ENCODE assay signal across 20 cellular contexts in the genomic region with DNA sequence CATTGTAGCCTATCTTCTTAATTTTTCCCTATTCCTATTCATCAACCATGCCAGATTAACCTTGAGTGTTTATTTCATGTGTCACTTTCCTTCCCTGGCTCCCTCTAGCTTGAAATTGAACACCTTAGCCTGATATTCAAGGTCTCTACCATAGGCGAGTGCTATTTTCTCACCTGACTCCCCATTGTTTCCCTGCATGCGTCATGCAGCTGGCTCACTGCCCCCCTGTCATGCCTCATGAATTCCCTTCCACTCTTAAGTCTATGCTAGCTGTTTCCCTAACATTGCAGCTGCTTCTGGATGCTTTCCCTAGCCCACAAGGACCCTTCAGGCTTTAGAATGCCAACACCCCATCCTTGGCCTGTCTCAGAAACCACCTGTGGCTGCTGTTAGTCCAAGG. TPM values are rescaled to one million over a fixed set of nuclear protein-coding genes. Genes with fewer than 3 reads are reported as not detected.
DNase-seq lines count a peak whose midpoint lies in the region; ATAC-seq, FAIRE-seq and TF ChIP-seq lines count a peak whose summit lies in the region.
"Had no signal": no experiment of that assay in that cellular context is flagged by ENCODE, and none has a peak within 500 bp of the region (broad histone marks: within the 10 kb centered on the region; RNA-seq: fewer than 3 reads in every experiment).

No MANE protein-coding gene starts in this region.

- peak; percentile 52 for DNase-seq in M059J (ENCODE audit: low read depth)
- peak; percentile 67 for DNase-seq in RCC 7860 (ENCODE audit: low spot score)
- peak; percentile 47 for DNase-seq in fibroblast of pulmonary artery (ENCODE audit: low read depth)
- DNase-seq in thyroid gland = peak; percentile 95 to 97
- DNase-seq in retina = no peak
- DNase-seq: activated CD4-positive, alpha-beta T cell treated with anti-CD3 and anti-CD28 coated beads for 4 hours; effector CD4-positive, alpha-beta T cell; lower lobe of right lung; naive thymus-derived CD8-positive, alpha-beta T cell; NCI-H226; stimulated activated CD4-positive, alpha-beta T cell treated with anti-CD3 and anti-CD28 coated beads, Interleukin-12 subunit alpha, Interleukin-12 subunit beta, amount 100 ng/mL, for 4 hours; stimulated activated naive B cell treated with anti-CD40 and anti-IgM and Interleukin-4, amounts not matched to agents 10 μg/mL and 1 μg/mL and 100 μg/mL, for 72 hours; trophoblast cell had no signal

- intact Hi-C loops in thyroid gland (cut with DNase I) = loop anchor here (2.0 kb wide), 1 partner anchor 161 kb away; no protein-coding TSS in a partner anchor

- H3K27me3 ChIP-seq in thyroid gland = no peaks in the 10 kb centered on the region
- H3K27me3 ChIP-seq: BLaER1 had no signal

- H3K4me3 ChIP-seq in fibroblast of pulmonary artery (replicated peaks; ENCODE audit: low read depth, low read length) (no peak overlapping the region), thyroid gland (replicated peaks in 1 of 3) (no peak overlapping the region)
- H3K4me3 ChIP-seq: BLaER1, K562, lower lobe of right lung, prostate gland had no signal

- peak overlapping the region; percentile 83 to 90 (median 88) for H3K27ac ChIP-seq in thyroid gland
- H3K27ac ChIP-seq: BLaER1, lower lobe of right lung, prostate gland had no signal

- no peaks in the 10 kb centered on the region for H3K9me3 ChIP-seq in thyroid gland
- H3K9me3 ChIP-seq: BLaER1, lower lobe of right lung, prostate gland had no signal

- H3K36me3 ChIP-seq in thyroid gland = no peaks in the 10 kb centered on the region
- H3K36me3 ChIP-seq: BLaER1, lower lobe of right lung, prostate gland had no signal

- H3K4me1 ChIP-seq in thyroid gland = peaks cover 14 to 22% of the 10 kb centered on the region in 2 donors
- H3K4me1 ChIP-seq: lower lobe of right lung, prostate gland had no signal

- no peak for TF ChIP-seq CTCF in fibroblast of pulmonary artery (IDR thresholded peaks at IDR 0.05; ENCODE audit: low read length, missing control alignments)
- peak in 1 of 6 experiments; percentile 11 for TF ChIP-seq CTCF in thyroid gland (IDR thresholded peaks at IDR 0.05)

- TF ChIP-seq POLR2A in thyroid gland (IDR thresholded peaks at IDR 0.05) = no peak

- peak; percentile 84 for FAIRE-seq in RCC 7860 (lab: Jason Lieb, UNC)
- FAIRE-seq: GM19239, K562 had no signal

- 25 to 38% methylated on average over 2 of the region's 2 CpGs for WGBS in thyroid gland, 2 donors

- no peak for ATAC-seq in HG02981 (IDR thresholded peaks at IDR 0.05; ENCODE audit: unreplicated experiment)
- ATAC-seq in GM21825 (IDR thresholded peaks at IDR 0.05; ENCODE audit: unreplicated experiment) = no peak
- ATAC-seq: activated naive CD4-positive, alpha-beta T cell treated with anti-CD3 and anti-CD28 coated beads, Interleukin-2, amount 50 U/mL, for 72 hours; lower lobe of right lung; naive thymus-derived CD8-positive, alpha-beta T cell had no signal

RNA-seq across cellular contexts. Expression of a gene that starts 56.7 kb away (rescaled TPM):
- total RNA-seq in M059J (2014; rRNA removed; shearing (Covaris generic)) = 0.34 TPM in 1 of 2 replicates, not detected in the other
- 1 to 10 TPM in 3 of 4 donors, under 1 TPM in 1; 0.45 to 2.8 (median 1.7) TPM for total RNA-seq in thyroid gland
- total RNA-seq: activated naive CD4-positive, alpha-beta T cell treated with anti-CD3 and anti-CD28 coated beads, Interleukin-2, amount 50 U/mL, for 72 hours; K562 had no signal
